ENCODE assay signal across 8 cellular contexts in genomic region chr11:119339581-119340334, GRCh38. TPM values are rescaled to one million over a fixed set of nuclear protein-coding genes. Genes with fewer than 3 reads are reported as not detected.
DNase-seq lines count a peak whose midpoint lies in the region; ATAC-seq and TF ChIP-seq lines count a peak whose summit lies in the region.

No MANE protein-coding gene starts in this region.

- H3K4me2 ChIP-seq in skeletal muscle satellite cell (ENCODE audit: low read length): peak overlapping the region; percentile 82

- TF ChIP-seq CTCF in GM10248 (IDR thresholded peaks at IDR 0.05; ENCODE audit: control extremely low read depth, extremely low read depth, low read depth, missing control alignments) (peak; percentile 84), breast epithelium (IDR thresholded peaks at IDR 0.05) (peak; percentile 61 to 81 (median 63))

- H3K27ac ChIP-seq in breast epithelium: peak overlapping the region; percentile 84 to 93

- H3K4me1 ChIP-seq in NT2/D1 (ENCODE audit: insufficient read depth, insufficient read length): peaks cover 27% of the 10 kb centered on the region
- peaks cover 8 to 16% of the 10 kb centered on the region in 2 donors for H3K4me1 ChIP-seq in breast epithelium
- peaks cover 54% of the 10 kb centered on the region for H3K4me1 ChIP-seq in skeletal muscle satellite cell (ENCODE audit: control insufficient read depth, insufficient read depth, low read length)

- H3K9ac ChIP-seq in NT2/D1 (ENCODE audit: insufficient read length, low read depth) (peak overlapping the region; percentile 87), skeletal muscle satellite cell (ENCODE audit: low read depth, low read length) (peak overlapping the region; percentile 78)

- POLR2A ChIA-PET in GM10248 (lab: Yijun Ruan, JAX): no interaction called here

- peaks cover 32% of the 10 kb centered on the region for H3K27me3 ChIP-seq in NT2/D1 (ENCODE audit: insufficient read depth, insufficient read length)
- H3K27me3 ChIP-seq in breast epithelium: peaks cover 0 to 2% of the 10 kb centered on the region in 2 donors
- H3K27me3 ChIP-seq in skeletal muscle satellite cell (ENCODE audit: control insufficient read depth, insufficient read depth, low read length): peaks cover 33% of the 10 kb centered on the region

- H3K9me3 ChIP-seq in NT2/D1 (ENCODE audit: insufficient read depth, low read length): no peaks in the 10 kb centered on the region
- H3K9me3 ChIP-seq in breast epithelium: no peaks in the 10 kb centered on the region
- H3K9me3 ChIP-seq in skeletal muscle satellite cell (replicated peaks; ENCODE audit: low read length): no peaks in the 10 kb centered on the region

- ATAC-seq in GM19328 (IDR thresholded peaks at IDR 0.05; ENCODE audit: unreplicated experiment) (no peak), GM18873 (IDR thresholded peaks at IDR 0.05; ENCODE audit: low FRiP score, unreplicated experiment) (no peak), GM21367 (IDR thresholded peaks at IDR 0.05; ENCODE audit: unreplicated experiment) (no peak)

- CTCF ChIA-PET in GM10248 (lab: Yijun Ruan, JAX): interaction anchor here (0.7 to 5.9 kb wide), 19 partner anchors 8 to 1408 kb away, joined by 3 to 131 read pairs (median 5); partner anchors contain the start of gene USP2

- H3K36me3 ChIP-seq in NT2/D1 (ENCODE audit: insufficient read depth, insufficient read length, low read length) (peaks cover 20% of the 10 kb centered on the region), breast epithelium (no peaks in the 10 kb centered on the region), skeletal muscle satellite cell (ENCODE audit: insufficient read depth, low read length) (no peaks in the 10 kb centered on the region)

- DNase-seq in GM10248 (ENCODE audit: extremely low spot score): peak; percentile 82
- DNase-seq in NT2/D1 (ENCODE audit: low read depth, low spot score): no peak
- DNase-seq in breast epithelium (ENCODE audit: low spot score in 2 of 2): no peak
- peak; percentile 89 for DNase-seq in iPS-NIHi11 (ENCODE audit: low spot score)

- H3K4me3 ChIP-seq in NT2/D1 (ENCODE audit: insufficient read length, low read depth) (peak overlapping the region; percentile 50), breast epithelium (peak overlapping the region; percentile 64 to 87 (median 81)), skeletal muscle satellite cell (ENCODE audit: low read length) (peak overlapping the region; percentile 70)

- no peak for TF ChIP-seq POLR2A in breast epithelium (IDR thresholded peaks at IDR 0.05)

- intact Hi-C loops in breast epithelium (cut with DNase I; ENCODE audit: low total_unique reads): no loop called here

RNA-seq across cellular contexts. Expression of gene C1QTNF5, which starts 0.9 kb away (rescaled TPM):
- 10 to 100 TPM; 14.3 to 55.0 (median 38.0) TPM for total RNA-seq in breast epithelium
- 0.76 and 1.1 TPM in 2 replicates for total RNA-seq in skeletal muscle satellite cell (2012; rRNA removed)

RNA-seq across cellular contexts. Expression of gene RNF26, which starts 5.4 kb away (rescaled TPM):
- 10 to 100 TPM in 1 of 3 donors, 1 to 10 TPM in 2; 8.8 to 11.2 (median 9.7) TPM for total RNA-seq in breast epithelium
- 4.8 and 6.1 TPM in 2 replicates for total RNA-seq in skeletal muscle satellite cell (2012; rRNA removed)

RNA-seq across cellular contexts. Expression of gene MFRP, which starts 6.7 kb away (rescaled TPM):
- total RNA-seq in breast epithelium: under 1 TPM in 1 of 3 donors, not detected in 2; 0.16 TPM
- total RNA-seq in skeletal muscle satellite cell (2012; rRNA removed): not detected in 2 replicates

RNA-seq across cellular contexts. Expression of gene MCAM, which starts 22.8 kb away (rescaled TPM):
- 1,000 to 10,000 TPM in 1 of 3 donors, 100 to 1,000 TPM in 2; 170 to 1,725 (median 408) TPM for total RNA-seq in breast epithelium
- 11.4 and 11.8 TPM in 2 replicates for total RNA-seq in skeletal muscle satellite cell (2012; rRNA removed)

RNA-seq across cellular contexts. Expression of gene USP2, which starts 41.7 kb away (rescaled TPM):
- total RNA-seq in breast epithelium: 1 to 10 TPM in 2 of 3 donors, under 1 TPM in 1; 0.48 to 3.8 (median 2.0) TPM
- total RNA-seq in skeletal muscle satellite cell (2012; rRNA removed): 1.5 TPM in 1 of 2 replicates, not detected in the other

Comparison
In these comparisons a context has a peak if more than half of its experiments do, and no peak if none do; other contexts are left out.
1. DNase-seq: peak in GM10248 (single experiment) and iPS-NIHi11 (single experiment); none in NT2/D1 (single experiment) and breast epithelium (0 of 2).
2. Peak in every context shown above with its lines, with median percentiles within 50 percentile points of each other: H3K4me3 ChIP-seq.